25 cellular contexts compared by ENCODE assay signal in the genomic region with DNA sequence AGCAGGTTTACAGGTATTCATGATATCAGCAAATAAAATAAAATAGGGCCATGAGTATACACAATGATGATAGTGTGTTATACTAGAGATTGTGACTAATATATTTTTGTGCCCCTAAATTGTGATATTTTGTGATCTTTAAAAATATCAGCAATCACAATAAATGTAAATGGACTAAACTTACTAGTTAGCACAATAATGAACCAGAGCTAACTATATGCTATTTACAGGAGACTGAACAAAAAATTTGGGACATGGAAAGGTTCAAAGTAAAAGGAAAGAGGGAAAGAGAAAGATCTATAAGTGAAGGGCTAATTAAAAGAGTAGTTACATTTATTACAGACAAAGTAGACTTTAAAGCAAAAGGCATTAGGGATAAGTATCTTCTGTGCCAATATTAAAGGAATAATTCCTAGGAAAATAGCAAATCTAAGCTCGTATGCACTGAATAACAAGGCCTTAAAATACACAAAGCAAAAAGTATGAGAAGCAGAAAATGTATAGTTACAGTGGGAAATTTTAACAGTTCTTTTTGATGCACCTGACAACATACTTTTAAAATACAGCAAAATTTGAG. TPM values are rescaled to one million over a fixed set of nuclear protein-coding genes. Genes with fewer than 3 reads are reported as not detected.
DNase-seq lines count a peak whose midpoint lies in the region; ATAC-seq and TF ChIP-seq lines count a peak whose summit lies in the region.
"Had no signal": no experiment of that assay in that cellular context is flagged by ENCODE, and none has a peak within 500 bp of the region (broad histone marks: within the 10 kb centered on the region; RNA-seq: fewer than 3 reads in every experiment).

No MANE protein-coding gene starts in this region.

- no peaks in the 10 kb centered on the region for H3K79me2 ChIP-seq in SK-N-SH (ENCODE audit: insufficient read depth)

- peaks cover 15% of the 10 kb centered on the region for H3K4me1 Mint-ChIP-seq in activated naive CD4-positive, alpha-beta T cell treated with anti-CD3 and anti-CD28 coated beads, Interleukin-2, amount 50 U/mL, for 24 hours

- peaks cover 5% of the 10 kb centered on the region for H3K36me3 Mint-ChIP-seq in activated naive CD4-positive, alpha-beta T cell treated with anti-CD3 and anti-CD28 coated beads, Interleukin-2, amount 50 U/mL, for 24 hours
- H3K36me3 Mint-ChIP-seq: CD14-positive monocyte; CD4-positive, CD25-positive, alpha-beta regulatory T cell had no signal

- H3K9me3 Mint-ChIP-seq in activated naive CD4-positive, alpha-beta T cell treated with anti-CD3 and anti-CD28 coated beads, Interleukin-2, amount 50 U/mL, for 24 hours = peaks cover 13% of the 10 kb centered on the region

- H3K36me3 ChIP-seq in SK-N-SH (replicated peaks in 1 of 2; ENCODE audit: control insufficient read depth in 1 of 2, insufficient read depth in 2 of 2, low read length in 1 of 2) (no peaks in the 10 kb centered on the region), HEK293 (ENCODE audit: control insufficient read depth in 2 of 2, insufficient read depth in 1 of 2, low read length in 2 of 2) (no peaks in the 10 kb centered on the region), brain microvascular endothelial cell (replicated peaks) (no peaks in the 10 kb centered on the region)
- H3K36me3 ChIP-seq: BE2C, BLaER1 had no signal

- CTCF ChIA-PET in SK-N-SH (lab: Yijun Ruan, JAX) = interaction anchor here (0.6 to 3.9 kb wide), 2 partner anchors 8 to 9 kb away, joined by 3 to 30 read pairs; no protein-coding TSS in a partner anchor
- CTCF ChIA-PET in HEK293 (lab: Yijun Ruan, JAX) = interaction anchor here (0.6 to 5.0 kb wide), 3 partner anchors 8 to 532 kb away, joined by 3 to 46 read pairs (median 4); no protein-coding TSS in a partner anchor

- H3K27me3 Mint-ChIP-seq in activated naive CD4-positive, alpha-beta T cell treated with anti-CD3 and anti-CD28 coated beads, Interleukin-2, amount 50 U/mL, for 24 hours = no peaks in the 10 kb centered on the region
- H3K27me3 Mint-ChIP-seq: CD4-positive, alpha-beta memory T cell; CD4-positive, CD25-positive, alpha-beta regulatory T cell; CD8-positive, alpha-beta memory T cell had no signal

- POLR2A ChIA-PET in SK-N-SH (lab: Yijun Ruan, JAX) (no interaction called here), HEK293 (lab: Yijun Ruan, JAX) (no interaction called here)

- H3K4me2 ChIP-seq in SK-N-SH = no peak overlapping the region
- H3K4me2 ChIP-seq: BLaER1 had no signal

- no peak for TF ChIP-seq CTCF in SK-N-SH (IDR thresholded peaks at IDR 0.05)
- no peak for TF ChIP-seq CTCF in HEK293 (tag by site-specific recombination; IDR thresholded peaks at IDR 0.05)
- TF ChIP-seq CTCF in brain microvascular endothelial cell (IDR thresholded peaks at IDR 0.05; ENCODE audit: low read depth, low read length, missing control alignments) = no peak

- peaks cover 0 to 6% of the 10 kb centered on the region in 2 experiments; a peak in 2 of 4 replicates for H3K4me1 ChIP-seq in SK-N-SH (ENCODE audit: control insufficient read depth in 1 of 2, insufficient read depth in 2 of 2, low read depth in 1 of 2, low read length in 1 of 2)
- H3K4me1 ChIP-seq in HEK293 (ENCODE audit: control insufficient read depth, insufficient read depth, low read length) = no peaks in the 10 kb centered on the region

- TF ChIP-seq RAD21 in SK-N-SH (IDR thresholded peaks at IDR 0.05; ENCODE audit: low read length) = no peak

- H3K27me3 ChIP-seq in SK-N-SH (ENCODE audit: insufficient read depth) (no peaks in the 10 kb centered on the region), brain microvascular endothelial cell (replicated peaks) (no peaks in the 10 kb centered on the region)
- H3K27me3 ChIP-seq: BE2C, BLaER1 had no signal

- no peak overlapping the region for H3K4me3 Mint-ChIP-seq in activated naive CD4-positive, alpha-beta T cell treated with anti-CD3 and anti-CD28 coated beads, Interleukin-2, amount 50 U/mL, for 24 hours
- H3K4me3 Mint-ChIP-seq: CD14-positive monocyte; CD4-positive, alpha-beta memory T cell; CD8-positive, alpha-beta memory T cell had no signal

- no peak for ATAC-seq in SK-N-SH treated with all-trans-retinoic acid at 6 μM for 48 hours
- ATAC-seq: GM12878 had no signal

- H3K27ac ChIP-seq in SK-N-SH (ENCODE audit: low read depth in 2 of 2, low read length in 1 of 2) = no peak overlapping the region
- H3K27ac ChIP-seq in HEK293 (ENCODE audit: extremely low read depth, low read depth, low read length) = no peak overlapping the region
- H3K27ac ChIP-seq in brain microvascular endothelial cell = no peak overlapping the region
- H3K27ac ChIP-seq: 22Rv1, BLaER1 had no signal

- no peak for TF ChIP-seq EP300 in SK-N-SH (IDR thresholded peaks at IDR 0.05; ENCODE audit: borderline replicate concordance in 1 of 2, low read depth in 1 of 2, low read length in 1 of 2)

- H3K4me3 ChIP-seq in SK-N-SH (ENCODE audit: low read depth in 2 of 2, low read length in 1 of 2) = no peak overlapping the region
- H3K4me3 ChIP-seq in HEK293 (ENCODE audit: low read depth, low read length) = no peak overlapping the region
- H3K4me3 ChIP-seq in brain microvascular endothelial cell (ENCODE audit: low read depth, low read length) = no peak overlapping the region
- H3K4me3 ChIP-seq: BLaER1, GM12878 had no signal

- peak overlapping the region; percentile 39 for H3K27ac Mint-ChIP-seq in activated naive CD4-positive, alpha-beta T cell treated with anti-CD3 and anti-CD28 coated beads, Interleukin-2, amount 50 U/mL, for 24 hours
- H3K27ac Mint-ChIP-seq: CD14-positive monocyte; CD4-positive, CD25-positive, alpha-beta regulatory T cell had no signal

- 39% methylated on average over 1 of the region's 1 CpG for WGBS in SK-N-SH (ENCODE audit: low lambda C conversion rate)

- H3K9me3 ChIP-seq in SK-N-SH (peaks cover 13% of the 10 kb centered on the region), HEK293 (ENCODE audit: control insufficient read depth, insufficient read depth, low read depth, low read length) (no peaks in the 10 kb centered on the region)
- H3K9me3 ChIP-seq: BE2C had no signal

- H3F3A ChIP-seq in SK-N-SH (replicated peaks; ENCODE audit: insufficient read depth) = peaks cover 14% of the 10 kb centered on the region

- H4K20me1 ChIP-seq in SK-N-SH (ENCODE audit: insufficient read depth) = no peaks in the 10 kb centered on the region
- H4K20me1 ChIP-seq: BLaER1 had no signal

- in situ Hi-C loops in brain microvascular endothelial cell (cut with HindIII; ENCODE audit: low pct_ligation_motif_present, low sequenced_read_pairs) = no loop called here

- no peak overlapping the region for H3K9ac ChIP-seq in SK-N-SH
- H3K9ac ChIP-seq: BLaER1 had no signal

- H3K9me2 ChIP-seq in SK-N-SH = no peaks in the 10 kb centered on the region

- no peak overlapping the region for H2AFZ ChIP-seq in SK-N-SH (ENCODE audit: low read depth)

- DNase-seq in SK-N-SH (no peak), NCI-H1930 (lab: John Stamatoyannopoulos, UW) (no peak), brain microvascular endothelial cell (no peak)
- DNase-seq in activated naive CD4-positive, alpha-beta T cell treated with Interleukin-2 at 50 U/mL for 16 hours = no peak
- DNase-seq: ACHN; BE2C; C1 segment of cervical spinal cord; CD4-positive, alpha-beta memory T cell; CD4-positive, CD25-positive, alpha-beta regulatory T cell; CD8-positive, alpha-beta memory T cell; COR-L47; DMS 273 treated with DMSO at 0.1 percent for 48 hours; DMS153; DMS53; DMS79; DND-41; EL; GDM1 had no signal

TF ChIP-seq in SK-N-SH treated with all-trans-retinoic acid at 6 μM for 48 hours, 23 proteins besides CTCF, POLR2A, EP300 and RAD21 (continues in another document):
- TF ChIP-seq ARNTL (CRISPR knock-in tag; IDR thresholded peaks at IDR 0.05; ENCODE audit: borderline replicate concordance, low read depth) = no peak

TF ChIP-seq in SK-N-SH, 30 proteins besides CTCF, POLR2A, EP300 and RAD21 (continues in another document):
- TF ChIP-seq SIN3A (IDR thresholded peaks at IDR 0.05; ENCODE audit: borderline replicate concordance, low read depth, low read length) = no peak
- TF ChIP-seq GATA2 (CRISPR knock-in tag; IDR thresholded peaks at IDR 0.05) = no peak
- no peak for TF ChIP-seq MXI1 (IDR thresholded peaks at IDR 0.05; ENCODE audit: low read depth, low read length)
- no peak for TF ChIP-seq NFIC (IDR thresholded peaks at IDR 0.05; ENCODE audit: borderline replicate concordance)
- TF ChIP-seq FOXJ3 (CRISPR knock-in tag; IDR thresholded peaks at IDR 0.05) = no peak
- TF ChIP-seq MEF2A (IDR thresholded peaks at IDR 0.05; ENCODE audit: borderline replicate concordance, low read depth) = no peak
- TF ChIP-seq, protein P1, sequence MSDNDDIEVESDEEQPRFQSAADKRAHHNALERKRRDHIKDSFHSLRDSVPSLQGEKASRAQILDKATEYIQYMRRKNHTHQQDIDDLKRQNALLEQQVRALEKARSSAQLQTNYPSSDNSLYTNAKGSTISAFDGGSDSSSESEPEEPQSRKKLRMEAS (IDR thresholded peaks at IDR 0.05; ENCODE audit: low read depth) = no peak
- TF ChIP-seq CHD2 (IDR thresholded peaks at IDR 0.05; ENCODE audit: low read length, partially characterized antibody) = no peak

TF ChIP-seq in HEK293, 187 proteins besides CTCF, POLR2A, EP300 and RAD21:
- TF ChIP-seq ZNF626 (tag by site-specific recombination; IDR thresholded peaks at IDR 0.05) (no peak), SETDB1 (IDR thresholded peaks at IDR 0.05; ENCODE audit: insufficient read length, low read length) (peak; percentile 62)

RNA-seq across cellular contexts. Expression of a gene that starts 5.0 kb away (rescaled TPM):
- polyA plus RNA-seq in SK-N-SH (2012; rRNA removed) = 24.1 and 25.5 TPM in 2 replicates
- 23.2 and 23.5 TPM in 2 replicates for polyA plus RNA-seq in SK-N-SH (2012; cell fraction: cytosol; rRNA removed)
- 25.7 and 34.7 TPM in 2 replicates for polyA plus RNA-seq in SK-N-SH (2012; cell fraction: nucleus; rRNA removed)
